8 cellular contexts compared by ENCODE assay signal in genomic region chr18:13455960-13456471, GRCh38.
DNase-seq lines count a peak whose midpoint lies in the region; ATAC-seq and TF ChIP-seq lines count a peak whose summit lies in the region.

No MANE protein-coding gene starts in this region.

- H3K36me3 Mint-ChIP-seq in activated naive CD8-positive, alpha-beta T cell = peaks cover 7% of the 10 kb centered on the region
- peaks cover 8% of the 10 kb centered on the region for H3K36me3 Mint-ChIP-seq in stimulated activated naive CD8-positive, alpha-beta T cell treated with anti-CD3 and anti-CD28 coated beads, Interleukin-15, Interleukin-2, amounts not matched to agents 100 ng/mL and 50 ng/mL, for 24 hours (ENCODE audit: low read depth)

- TF ChIP-seq CTCF in WERI-Rb-1 (IDR thresholded peaks at IDR 0.05; ENCODE audit: low read depth, low read length) (no peak), sigmoid colon (IDR thresholded peaks at IDR 0.05) (no peak)

- H3K4me3 ChIP-seq in WERI-Rb-1 (ENCODE audit: low read depth, low read length) (no peak overlapping the region), sigmoid colon (no peak overlapping the region)

- peaks cover 36% of the 10 kb centered on the region for H3K4me1 Mint-ChIP-seq in activated naive CD8-positive, alpha-beta T cell (ENCODE audit: low read depth)
- peaks cover 34% of the 10 kb centered on the region for H3K4me1 Mint-ChIP-seq in stimulated activated naive CD8-positive, alpha-beta T cell treated with anti-CD3 and anti-CD28 coated beads, Interleukin-15, Interleukin-2, amounts not matched to agents 100 ng/mL and 50 ng/mL, for 24 hours (ENCODE audit: low read depth)

- peaks cover 0 to 30% (median 14%) of the 10 kb centered on the region in 4 donors for H3K4me1 ChIP-seq in sigmoid colon

- TF ChIP-seq POLR2A in sigmoid colon (IDR thresholded peaks at IDR 0.05) = no peak

- 69 to 87% methylated on average over 19 of the region's 19 CpGs for WGBS in sigmoid colon, 2 donors

- intact Hi-C loops in sigmoid colon (cut with DNase I) = no loop called here

- no peaks in the 10 kb centered on the region for H3K9me3 ChIP-seq in WERI-Rb-1 (ENCODE audit: severe bottlenecking)
- H3K9me3 ChIP-seq in sigmoid colon = no peaks in the 10 kb centered on the region

- H3K4me3 Mint-ChIP-seq in activated naive CD8-positive, alpha-beta T cell = peak overlapping the region; percentile 49
- peak overlapping the region; percentile 2 for H3K4me3 Mint-ChIP-seq in stimulated activated naive CD8-positive, alpha-beta T cell treated with anti-CD3 and anti-CD28 coated beads, Interleukin-15, Interleukin-2, amounts not matched to agents 100 ng/mL and 50 ng/mL, for 24 hours

- ATAC-seq in HG03159 (IDR thresholded peaks at IDR 0.05; ENCODE audit: unreplicated experiment) (peak; percentile 56), HG03045 (IDR thresholded peaks at IDR 0.05; ENCODE audit: unreplicated experiment) (no peak)

- no peaks in the 10 kb centered on the region for H3K27me3 ChIP-seq in WERI-Rb-1 (ENCODE audit: insufficient read depth, low read depth, severe bottlenecking)
- H3K27me3 ChIP-seq in sigmoid colon = no peaks in the 10 kb centered on the region

- no peaks in the 10 kb centered on the region for H3K27me3 Mint-ChIP-seq in activated naive CD8-positive, alpha-beta T cell
- H3K27me3 Mint-ChIP-seq in stimulated activated naive CD8-positive, alpha-beta T cell treated with anti-CD3 and anti-CD28 coated beads, Interleukin-15, Interleukin-2, amounts not matched to agents 100 ng/mL and 50 ng/mL, for 24 hours = no peaks in the 10 kb centered on the region

- H3K36me3 ChIP-seq in WERI-Rb-1 (no peaks in the 10 kb centered on the region), sigmoid colon (no peaks in the 10 kb centered on the region)

- TF ChIP-seq EP300 in sigmoid colon (IDR thresholded peaks at IDR 0.05) = no peak

- H3K27ac Mint-ChIP-seq in activated naive CD8-positive, alpha-beta T cell = peak overlapping the region; percentile 79
- peak overlapping the region; percentile 27 for H3K27ac Mint-ChIP-seq in stimulated activated naive CD8-positive, alpha-beta T cell treated with anti-CD3 and anti-CD28 coated beads, Interleukin-15, Interleukin-2, amounts not matched to agents 100 ng/mL and 50 ng/mL, for 24 hours

- no peaks in the 10 kb centered on the region for H3K9me3 Mint-ChIP-seq in activated naive CD8-positive, alpha-beta T cell (ENCODE audit: low read depth)
- H3K9me3 Mint-ChIP-seq in stimulated activated naive CD8-positive, alpha-beta T cell treated with anti-CD3 and anti-CD28 coated beads, Interleukin-15, Interleukin-2, amounts not matched to agents 100 ng/mL and 50 ng/mL, for 24 hours = no peaks in the 10 kb centered on the region

- DNase-seq in activated naive CD4-positive, alpha-beta T cell treated with Interleukin-2 at 50 U/mL for 16 hours = peak; percentile 36
- DNase-seq in activated naive CD4-positive, alpha-beta T cell (lab: John Stamatoyannopoulos, UW) = no peak
- DNase-seq in WERI-Rb-1 (no peak), sigmoid colon (no peak)

- no peak overlapping the region for H3K27ac ChIP-seq in WERI-Rb-1
- H3K27ac ChIP-seq in sigmoid colon = no peak overlapping the region
